9 cellular contexts compared by ENCODE assay signal in the genomic region with DNA sequence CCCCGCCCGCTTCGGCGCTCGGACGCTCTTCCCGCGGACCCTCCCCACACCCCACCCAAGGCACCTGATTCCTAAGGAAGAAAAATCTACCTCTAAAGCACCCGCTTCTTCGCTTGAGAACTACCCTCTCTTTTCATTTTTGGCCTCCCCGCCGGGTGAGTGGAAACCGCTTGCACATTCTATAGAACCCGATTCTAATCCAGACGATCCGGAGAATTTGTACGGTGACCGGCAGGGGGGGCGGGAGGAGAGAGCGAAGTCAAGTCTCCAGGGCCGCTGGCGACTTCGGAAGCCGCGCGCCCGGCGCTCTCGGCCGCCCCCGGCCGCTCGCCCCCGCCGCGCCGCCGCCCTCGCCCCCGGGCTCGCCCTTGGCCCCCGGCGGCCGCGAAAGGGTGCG. TPM values are rescaled to one million over a fixed set of nuclear protein-coding genes. Genes with fewer than 3 reads are reported as not detected.
DNase-seq lines count a peak whose midpoint lies in the region; ATAC-seq and TF ChIP-seq lines count a peak whose summit lies in the region.
"Had no signal": no experiment of that assay in that cellular context is flagged by ENCODE, and none has a peak within 500 bp of the region (broad histone marks: within the 10 kb centered on the region; RNA-seq: fewer than 3 reads in every experiment).

Gene RBM24 (plus strand): TSS at position 262 of the 397 bp plus-strand sequence. CDS start 221 bp downstream, outside the sequence.

- no peaks in the 10 kb centered on the region for H3K9me3 ChIP-seq in HCT116 (ENCODE audit: control insufficient read depth in 1 of 2, insufficient read depth in 1 of 2, low read depth in 1 of 2, low read length in 2 of 2)

- H3K36me3 ChIP-seq in HCT116 (ENCODE audit: control insufficient read depth in 1 of 2, insufficient read depth in 2 of 2, low read length in 2 of 2) = no peaks in the 10 kb centered on the region

- no peaks in the 10 kb centered on the region for H4K20me1 ChIP-seq in HCT116 (ENCODE audit: insufficient read depth)

- BruUV-seq in HCT116 (replicated peaks; lab: Mats Ljungman, UMichigan) = no TSS peak

- H3K27ac ChIP-seq in HCT116 (ENCODE audit: low read depth, low read length) = peak within 1 kb of the TSS; percentile 42; the same call in 1 of the 2 replicates
- H3K27ac ChIP-seq: epithelial cell of prostate had no signal

- POLR2A ChIA-PET in HCT116 (lab: Charles Lee) = no interaction called here

- H3K9me2 ChIP-seq in HCT116 (ENCODE audit: insufficient read depth) = no peaks in the 10 kb centered on the region

- H3K9ac ChIP-seq in HCT116 (ENCODE audit: low read length) = peak within 1 kb of the TSS; percentile 74

- peak within 1 kb of the TSS; percentile 89 for H2AFZ ChIP-seq in HCT116 (ENCODE audit: low read depth, low read length, poor library complexity, severe bottlenecking)

- RAD21 ChIA-PET in HCT116 (lab: Charles Lee; ENCODE audit: low non-redundant PET in 1 of 2, low total read pairs in 2 of 2, uncharacterized antibody in 2 of 2, unreplicated experiment in 2 of 2) = no interaction called here

- peak in 2 of 3 experiments; percentile 12 to 32; a peak in 1 of 6 replicates for TF ChIP-seq CTCF in HCT116 (IDR thresholded peaks at IDR 0.05 in 2 of 3, conservative IDR thresholded peaks at IDR 0.05 in 1 of 3; ENCODE audit: borderline replicate concordance in 1 of 3, insufficient read depth in 1 of 3, low read depth in 2 of 3, low read length in 2 of 3)

- DNase-seq in ACHN = peak; percentile 74
- peak; percentile 51 for DNase-seq in HCT116 (ENCODE audit: low read depth, low spot score)
- DNase-seq in SKM-1 treated with dmso at 0.1 percent for 144 hours (lab: John Stamatoyannopoulos, UW; ENCODE audit: unreplicated experiment) = peak; percentile 59
- DNase-seq in dedifferentiated amniotic fluid mesenchymal stem cell (ENCODE audit: extremely low spot score) = peak; percentile 71
- peak; percentile 92 for DNase-seq in left kidney (ENCODE audit: low read depth, low spot score)
- peak in 3 of 4 experiments; percentile 15 to 36 (median 17) for DNase-seq in stimulated activated CD4-positive, alpha-beta T cell treated with anti-CD3 and anti-CD28 coated beads, Interleukin-1b, Interleukin-23, amount 100 ng/mL, for 24 hours (ENCODE audit: low read depth in 4 of 4, low spot score in 1 of 4)
- no peak for DNase-seq in putamen (ENCODE audit: low spot score)
- no peak for DNase-seq in RKO (ENCODE audit: low spot score)

- no peaks in the 10 kb centered on the region for H3K27me3 ChIP-seq in HCT116 (ENCODE audit: insufficient read depth, low read length)

- H3K79me2 ChIP-seq in HCT116 (ENCODE audit: insufficient read depth, low read length) = no peaks in the 10 kb centered on the region

- peaks cover 13 to 48% of the 10 kb centered on the region in 2 experiments for H3K4me1 ChIP-seq in HCT116 (ENCODE audit: control insufficient read depth in 1 of 2, insufficient read depth in 2 of 2, low read length in 2 of 2)

- H3K4me3 ChIP-seq in HCT116 (replicated peaks in 1 of 2; ENCODE audit: low read depth in 1 of 2, low read length in 2 of 2) = peak within 1 kb of the TSS; percentile 69 to 80

- in situ Hi-C loops in ACHN (cut with HindIII; ENCODE audit: low pct_ligation_motif_present, low pct_unique_long_range_greater_than_20kb, low sequenced_read_pairs) = no loop called here

- no peak for TF ChIP-seq POLR2A in HCT116 (IDR thresholded peaks at IDR 0.05; ENCODE audit: borderline replicate concordance, extremely low read depth, insufficient read depth, insufficient read length)

- peak; percentile 46 for TF ChIP-seq RAD21 in HCT116 (IDR thresholded peaks at IDR 0.05; ENCODE audit: low read depth)

- CTCF ChIA-PET in HCT116 (lab: Charles Lee) = no interaction called here

- intact Hi-C loops in HCT116 (cut with micrococcal nuclease) = no loop called here

- peak; percentile 67 for ATAC-seq in HCT116

- H3K4me2 ChIP-seq in HCT116 (ENCODE audit: low read length) = peak within 1 kb of the TSS; percentile 96

TF ChIP-seq in HCT116, 20 proteins besides CTCF, POLR2A, EP300 and RAD21:
- TF ChIP-seq ZFX (IDR thresholded peaks at IDR 0.05) (no peak), SRF (IDR thresholded peaks at IDR 0.05; ENCODE audit: low read depth) (no peak), TCF7L2 (IDR thresholded peaks at IDR 0.05; ENCODE audit: borderline replicate concordance, extremely low read depth, insufficient read depth, insufficient read length) (no peak), SIN3A (IDR thresholded peaks at IDR 0.05; ENCODE audit: low read depth) (no peak), EZH2 (IDR thresholded peaks at IDR 0.05) (no peak), EGR1 (IDR thresholded peaks at IDR 0.05; ENCODE audit: low read depth) (no peak)
- TF ChIP-seq, protein P1, sequence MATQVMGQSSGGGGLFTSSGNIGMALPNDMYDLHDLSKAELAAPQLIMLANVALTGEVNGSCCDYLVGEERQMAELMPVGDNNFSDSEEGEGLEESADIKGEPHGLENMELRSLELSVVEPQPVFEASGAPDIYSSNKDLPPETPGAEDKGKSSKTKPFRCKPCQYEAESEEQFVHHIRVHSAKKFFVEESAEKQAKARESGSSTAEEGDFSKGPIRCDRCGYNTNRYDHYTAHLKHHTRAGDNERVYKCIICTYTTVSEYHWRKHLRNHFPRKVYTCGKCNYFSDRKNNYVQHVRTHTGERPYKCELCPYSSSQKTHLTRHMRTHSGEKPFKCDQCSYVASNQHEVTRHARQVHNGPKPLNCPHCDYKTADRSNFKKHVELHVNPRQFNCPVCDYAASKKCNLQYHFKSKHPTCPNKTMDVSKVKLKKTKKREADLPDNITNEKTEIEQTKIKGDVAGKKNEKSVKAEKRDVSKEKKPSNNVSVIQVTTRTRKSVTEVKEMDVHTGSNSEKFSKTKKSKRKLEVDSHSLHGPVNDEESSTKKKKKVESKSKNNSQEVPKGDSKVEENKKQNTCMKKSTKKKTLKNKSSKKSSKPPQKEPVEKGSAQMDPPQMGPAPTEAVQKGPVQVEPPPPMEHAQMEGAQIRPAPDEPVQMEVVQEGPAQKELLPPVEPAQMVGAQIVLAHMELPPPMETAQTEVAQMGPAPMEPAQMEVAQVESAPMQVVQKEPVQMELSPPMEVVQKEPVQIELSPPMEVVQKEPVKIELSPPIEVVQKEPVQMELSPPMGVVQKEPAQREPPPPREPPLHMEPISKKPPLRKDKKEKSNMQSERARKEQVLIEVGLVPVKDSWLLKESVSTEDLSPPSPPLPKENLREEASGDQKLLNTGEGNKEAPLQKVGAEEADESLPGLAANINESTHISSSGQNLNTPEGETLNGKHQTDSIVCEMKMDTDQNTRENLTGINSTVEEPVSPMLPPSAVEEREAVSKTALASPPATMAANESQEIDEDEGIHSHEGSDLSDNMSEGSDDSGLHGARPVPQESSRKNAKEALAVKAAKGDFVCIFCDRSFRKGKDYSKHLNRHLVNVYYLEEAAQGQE (IDR thresholded peaks at IDR 0.05; ENCODE audit: low read depth) = no peak

RNA-seq across cellular contexts. Expression of gene RBM24, which starts in this region (rescaled TPM):
- 3.3 TPM for total RNA-seq in HCT116 (2021; ENCODE audit: unreplicated experiment)
- 1.5 and 3.0 TPM in 2 replicates for polyA plus RNA-seq in HCT116 (2012)

Comparison
In these comparisons a context has a peak if more than half of its experiments do, and no peak if none do; other contexts are left out.
1. DNase-seq: peak in ACHN (single experiment), HCT116 (single experiment), SKM-1 treated with dmso at 0.1 percent for 144 hours (single experiment), dedifferentiated amniotic fluid mesenchymal stem cell (single experiment), left kidney (single experiment) and stimulated activated CD4-positive, alpha-beta T cell treated with anti-CD3 and anti-CD28 coated beads, Interleukin-1b, Interleukin-23, amount 100 ng/mL, for 24 hours (3 of 4); none in putamen (single experiment) and RKO (single experiment).